ENCODE assay signal across 6 cellular contexts in genomic region chr18:37458697-37459096, GRCh38.
"Had no signal": no experiment of that assay in that cellular context is flagged by ENCODE, and none has a peak within 500 bp of the region (broad histone marks: within the 10 kb centered on the region; RNA-seq: fewer than 3 reads in every experiment).

No MANE protein-coding gene starts in this region.

- DNase-seq: H9, HCEC 1CT, KBM-7 had no signal

- H3K9me3 Mint-ChIP-seq: GM23338, H9 had no signal

- H3K27ac Mint-ChIP-seq: GM23338, H9, IgD-negative memory B cell had no signal

- H3K36me3 Mint-ChIP-seq: IgD-negative memory B cell had no signal

- H3K4me3 ChIP-seq: GM23338 had no signal

- H3K27ac ChIP-seq: HL-60 had no signal

- H3K4me1 Mint-ChIP-seq: IgD-negative memory B cell had no signal

- H3K4me3 Mint-ChIP-seq: GM23338, H9, IgD-negative memory B cell had no signal

- H3K4me2 ChIP-seq: GM23338 had no signal

- H2AFZ ChIP-seq: GM23338 had no signal
